In genomic region chr7:7821517-7821916, GRCh38 we compare ENCODE assay signal across 24 cellular contexts.
DNase-seq lines count a peak whose midpoint lies in the region; ATAC-seq, FAIRE-seq and TF ChIP-seq lines count a peak whose summit lies in the region.
"Had no signal": no experiment of that assay in that cellular context is flagged by ENCODE, and none has a peak within 500 bp of the region (broad histone marks: within the 10 kb centered on the region; RNA-seq: fewer than 3 reads in every experiment).

No MANE protein-coding gene starts in this region.

- H3K4me3 ChIP-seq in Loucy (ENCODE audit: low read length, poor library complexity, severe bottlenecking) (no peak overlapping the region), GM12878 (no peak overlapping the region), testis (no peak overlapping the region)
- H3K4me3 ChIP-seq: breast epithelium, HAP-1 had no signal

- no peaks in the 10 kb centered on the region for H3K9me2 ChIP-seq in Loucy (replicated peaks; ENCODE audit: low read depth, low read length)

- peak overlapping the region; percentile 53 for H3K27ac ChIP-seq in GM12878 (ENCODE audit: control insufficient read depth, insufficient read depth)
- no peak overlapping the region for H3K27ac ChIP-seq in testis
- H3K27ac ChIP-seq: 22Rv1, breast epithelium, VCaP had no signal

- no peak for TF ChIP-seq EP300 in GM12878 (IDR thresholded peaks at IDR 0.05; ENCODE audit: borderline replicate concordance in 1 of 2, control insufficient read depth in 1 of 2, low read depth in 2 of 2, low read length in 2 of 2)

- H2AFZ ChIP-seq in Loucy (ENCODE audit: low read length) (no peak overlapping the region), GM12878 (ENCODE audit: control insufficient read depth, low read depth, low read length) (no peak overlapping the region)

- no peaks in the 10 kb centered on the region for H3F3A ChIP-seq in Loucy (ENCODE audit: low read depth)

- TF ChIP-seq RAD21 in GM12878 (IDR thresholded peaks at IDR 0.05; ENCODE audit: insufficient read depth, low read depth, low read length), result no peak

- DNase-seq in DMS 273 (lab: John Stamatoyannopoulos, UW; ENCODE audit: unreplicated experiment) (peak; percentile 62), DMS 273 treated with DMSO at 0.1 percent for 48 hours (lab: John Stamatoyannopoulos, UW) (no peak), NCI-H1930 (lab: John Stamatoyannopoulos, UW) (peak; percentile 35 to 54), GM12878 (ENCODE audit: low read depth, low spot score) (no peak), NCI-H345 (lab: John Stamatoyannopoulos, UW) (no peak), testis (no peak)
- no peak for DNase-seq in activated CD4-positive, alpha-beta T cell treated with anti-CD3 and anti-CD28 coated beads for 4 hours
- DNase-seq: activated CD8-positive, alpha-beta memory T cell treated with anti-CD3 and anti-CD28 coated beads, Interleukin-2, amount 50 U/mL, for 48 hours; activated gamma-delta T cell; Caco-2; cortex of kidney; Kasumi-1; left cardiac atrium; mesenchymal stem cell; NCI-H1694; right cardiac atrium; stimulated activated CD8-positive, alpha-beta memory T cell treated with anti-CD3 and anti-CD28 coated beads, Interleukin-4, amount 100 ng/mL, for 48 hours; T-helper 2 cell had no signal

- TF ChIP-seq CTCF in Loucy (conservative IDR thresholded peaks at IDR 0.05; ENCODE audit: low read length) (no peak), GM12878 (IDR thresholded peaks at IDR 0.05 in 2 of 3, conservative IDR thresholded peaks at IDR 0.05 in 1 of 3; ENCODE audit: control insufficient read depth in 2 of 3, extremely low read depth in 1 of 3, insufficient read depth in 1 of 3, low read depth in 3 of 3, low read length in 3 of 3) (no peak), testis (IDR thresholded peaks at IDR 0.05) (no peak)

- H3K4me2 ChIP-seq in Loucy (ENCODE audit: low read depth, low read length, poor library complexity, severe bottlenecking) (peak overlapping the region; percentile 36), GM12878 (ENCODE audit: control insufficient read depth, insufficient read depth) (peak overlapping the region; percentile 68)

- ATAC-seq in GM12878, result no peak
- ATAC-seq: left cardiac atrium, right cardiac atrium had no signal

- RAD21 ChIA-PET in GM12878 (lab: Charles Lee; ENCODE audit: unreplicated experiment), result interaction anchor here (0.7 to 7.7 kb wide), 34 partner anchors 9 to 396 kb away, joined by 3 to 56 read pairs (median 6); partner anchors contain the start of genes GLCCI1 and RPA3

- H3K9me3 ChIP-seq in Loucy (ENCODE audit: insufficient read depth, low read depth, low read length) (no peaks in the 10 kb centered on the region), GM12878 (replicated peaks; ENCODE audit: control insufficient read depth, insufficient read depth, low read length) (peaks cover 4% of the 10 kb centered on the region), testis (no peaks in the 10 kb centered on the region)
- H3K9me3 ChIP-seq: breast epithelium, Caco-2, HAP-1 had no signal

- intact Hi-C loops in GM12878 (cut with micrococcal nuclease; ENCODE audit: unreplicated experiment), result loop anchor here (2.0 kb wide), 4 partner anchors 49 to 355 kb away; partner anchors contain the start of gene GLCCI1
- intact Hi-C loops in testis (cut with DNase I; ENCODE audit: low total_unique reads), result no loop called here

- no peaks in the 10 kb centered on the region for H3K79me2 ChIP-seq in Loucy (ENCODE audit: insufficient read depth, low read length)
- H3K79me2 ChIP-seq in GM12878 (ENCODE audit: control insufficient read depth, insufficient read depth, low read length), result no peaks in the 10 kb centered on the region

- H4K20me1 ChIP-seq in Loucy (ENCODE audit: insufficient read depth, low read length, poor library complexity, severe bottlenecking) (no peaks in the 10 kb centered on the region), GM12878 (ENCODE audit: control insufficient read depth, insufficient read depth) (no peaks in the 10 kb centered on the region)

- peaks cover 53% of the 10 kb centered on the region for H3K4me1 ChIP-seq in Loucy (ENCODE audit: insufficient read depth, low read length, poor library complexity, severe bottlenecking)
- H3K4me1 ChIP-seq in GM12878 (ENCODE audit: control insufficient read depth, insufficient read depth, low read length), result peaks cover 41% of the 10 kb centered on the region
- H3K4me1 ChIP-seq in testis, result no peaks in the 10 kb centered on the region
- H3K4me1 ChIP-seq: breast epithelium, Caco-2 had no signal

- no peaks in the 10 kb centered on the region for H3K27me3 ChIP-seq in Loucy (ENCODE audit: insufficient read depth, low read length, poor library complexity, severe bottlenecking)
- H3K27me3 ChIP-seq in GM12878 (replicated peaks in 1 of 2; ENCODE audit: control insufficient read depth in 2 of 2, insufficient read depth in 2 of 2, low read length in 1 of 2), result no peaks in the 10 kb centered on the region
- no peaks in the 10 kb centered on the region for H3K27me3 ChIP-seq in testis
- H3K27me3 ChIP-seq: breast epithelium had no signal

- no peak for TF ChIP-seq POLR2A in GM12878 (IDR thresholded peaks at IDR 0.05; ENCODE audit: low read depth, low read length)
- TF ChIP-seq POLR2A in testis (IDR thresholded peaks at IDR 0.05), result no peak

- BruUV-seq in GM12878 (replicated peaks; lab: Mats Ljungman, UMichigan), result no TSS peak

- 98% methylated on average over 3 of the region's 3 CpGs for WGBS in GM12878 (ENCODE audit: insufficient coverage, insufficient replicate concordance, low lambda C conversion rate, missing lambda C conversion rate)
- WGBS in testis, 2 donors, result 93 to 94% methylated on average over 3 of the region's 3 CpGs

- H3K9ac ChIP-seq in Loucy (ENCODE audit: low read depth, low read length, poor library complexity, severe bottlenecking), result no peak overlapping the region
- 0 out of 2 replicates have a peak overlapping the region, but pooled peaks have one; percentile 8 for H3K9ac ChIP-seq in GM12878 (ENCODE audit: control insufficient read depth, insufficient read depth, low read length)

- SMC1A ChIA-PET in GM12878 (lab: Charles Lee; ENCODE audit: uncharacterized antibody, unreplicated experiment), result interaction anchor here (0.9 to 6.6 kb wide), 31 partner anchors 8 to 369 kb away, joined by 3 to 36 read pairs (median 7); partner anchors contain the start of genes GLCCI1 and UMAD1

- in situ Hi-C loops in GM12878 (cut with MboI), result loop anchor here (5.0 kb wide), 1 partner anchor 146 kb away; the partner anchor contains the start of gene GLCCI1

- POLR2A ChIA-PET in GM12878 (lab: Charles Lee), result interaction anchor here (0.6 to 2.5 kb wide), 9 partner anchors 31 to 146 kb away, joined by 3 to 10 read pairs (median 3); no protein-coding TSS in a partner anchor

- CTCF ChIA-PET in GM12878 (lab: Yijun Ruan, JAX), result interaction anchor here (1.2 to 2.2 kb wide), 9 partner anchors 11 to 313 kb away, joined by 3 to 10 read pairs (median 4); no protein-coding TSS in a partner anchor

- H3K36me3 ChIP-seq in Loucy (ENCODE audit: insufficient read depth, low read length) (no peaks in the 10 kb centered on the region; the same call in 1 of the 2 replicates), GM12878 (ENCODE audit: control insufficient read depth in 2 of 2, insufficient read depth in 2 of 2, low read length in 1 of 2) (no peaks in the 10 kb centered on the region), testis (ENCODE audit: low read depth, missing control alignments) (no peaks in the 10 kb centered on the region)
- H3K36me3 ChIP-seq: breast epithelium, HAP-1 had no signal

- FAIRE-seq in GM12878 (lab: Jason Lieb, UNC), result no peak
- FAIRE-seq: HTR-8/SVneo had no signal

TF ChIP-seq in GM12878, 131 proteins besides CTCF, POLR2A, EP300 and RAD21 (continues in another document):
- TF ChIP-seq ZBTB40 (IDR thresholded peaks at IDR 0.05; ENCODE audit: borderline replicate concordance) (peak; percentile 39; the same call in 1 of the 2 replicates), SPI1 (IDR thresholded peaks at IDR 0.05; ENCODE audit: borderline replicate concordance, insufficient read depth, low read depth, low read length) (no peak), HSF1 (IDR thresholded peaks at IDR 0.05; ENCODE audit: low read depth, low read length) (no peak)

Comparison
In these comparisons a context has a peak if more than half of its experiments do, and no peak if none do; other contexts are left out.
1. DNase-seq: peak in DMS 273 (single experiment) and NCI-H1930 (2 of 2); none in DMS 273 treated with DMSO at 0.1 percent for 48 hours (single experiment), GM12878 (single experiment), activated CD4-positive, alpha-beta T cell treated with anti-CD3 and anti-CD28 coated beads for 4 hours (0 of 2), NCI-H345 (single experiment) and testis (single experiment).